ENCODE assay signal across 1 cellular context in genomic region chr11:115503083-115503885, GRCh38.
TF ChIP-seq lines count a peak whose summit lies in the region.

No MANE protein-coding gene starts in this region.

TF ChIP-seq in H1, 55 proteins besides CTCF, POLR2A, EP300 and RAD21 (continued from another document):
- TF ChIP-seq RXRA (IDR thresholded peaks at IDR 0.05; ENCODE audit: insufficient read depth, low read depth, low read length): no peak
- TF ChIP-seq SUZ12 (IDR thresholded peaks at IDR 0.05; ENCODE audit: low read length): peak; percentile 48; the same call in 1 of the 2 replicates
- TF ChIP-seq NANOG (IDR thresholded peaks at IDR 0.05; ENCODE audit: insufficient read depth, low read depth, low read length, poor library complexity, severe bottlenecking): no peak
- TF ChIP-seq ZNF274 (IDR thresholded peaks at IDR 0.05; ENCODE audit: borderline replicate concordance, extremely low read depth, low read length): no peak
- no peak for TF ChIP-seq JUND (IDR thresholded peaks at IDR 0.05; ENCODE audit: low read length)
- TF ChIP-seq SIX5 (IDR thresholded peaks at IDR 0.05; ENCODE audit: low read depth, low read length): no peak
